1 cellular context compared by ENCODE assay signal in the genomic region with DNA sequence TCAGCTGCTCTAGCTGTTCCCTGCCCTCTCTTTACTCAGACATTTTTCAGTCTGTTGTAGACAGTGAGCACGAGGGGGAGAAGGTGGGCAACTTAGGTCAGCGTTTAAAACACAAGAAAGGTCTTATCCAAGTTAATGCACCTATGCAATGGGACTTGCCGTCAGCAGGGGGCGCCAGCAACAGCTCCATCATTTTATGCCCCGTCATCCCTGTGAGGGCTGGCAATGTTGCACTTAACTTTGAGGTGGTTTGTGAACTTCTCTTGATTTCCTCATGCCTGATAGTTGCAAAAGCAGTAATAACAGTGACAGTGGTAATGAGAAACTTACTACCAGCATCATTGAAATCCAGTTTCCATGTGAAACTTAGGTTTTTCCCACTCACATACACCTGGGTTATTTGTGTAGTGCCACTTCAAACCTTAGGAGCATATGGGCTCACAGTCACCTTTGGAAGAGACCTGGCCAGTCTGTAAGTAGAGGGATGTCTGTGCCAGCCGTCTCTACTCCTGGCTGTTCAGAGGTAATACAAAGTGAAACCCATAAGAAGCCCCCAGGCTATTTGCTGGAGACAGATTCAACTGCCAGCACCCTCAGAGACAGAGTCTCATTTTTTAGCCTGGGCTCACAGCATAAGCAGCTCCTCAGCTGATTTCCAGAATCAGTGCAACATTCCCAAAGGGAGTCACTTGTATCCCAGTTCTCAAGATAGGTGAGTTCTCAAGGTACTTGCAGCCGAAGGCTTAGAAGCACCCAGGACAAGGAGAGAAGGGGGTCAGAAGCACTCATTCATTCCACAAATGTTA.
TF ChIP-seq lines count a peak whose summit lies in the region.

No MANE protein-coding gene starts in this region.

TF ChIP-seq in HepG2, 621 proteins besides CTCF, POLR2A, EP300 and RAD21 (continued from another document and continues in another):
- TF ChIP-seq ARID2 (CRISPR knock-in tag; IDR thresholded peaks at IDR 0.05; ENCODE audit: borderline replicate concordance) = no peak
- 0 out of 2 replicates have a peak, but pooled peaks have one; percentile 41 for TF ChIP-seq CEBPG (CRISPR knock-in tag; IDR thresholded peaks at IDR 0.05)
- TF ChIP-seq FOXA3 (CRISPR knock-in tag; IDR thresholded peaks at IDR 0.05) = 0 out of 2 replicates have a peak, but pooled peaks have one; percentile 26
- no peak for TF ChIP-seq PITX1 (CRISPR knock-in tag; IDR thresholded peaks at IDR 0.05)
- TF ChIP-seq ZMYM4 (CRISPR knock-in tag; IDR thresholded peaks at IDR 0.05) = 0 out of 2 replicates have a peak, but pooled peaks have one; percentile 27
- no peak for TF ChIP-seq NPAS2 (CRISPR knock-in tag; IDR thresholded peaks at IDR 0.05; ENCODE audit: borderline replicate concordance)
- no peak for TF ChIP-seq RAD51 (IDR thresholded peaks at IDR 0.05; ENCODE audit: borderline replicate concordance)
- TF ChIP-seq NFRKB (IDR thresholded peaks at IDR 0.05) = no peak
- TF ChIP-seq SMYD3 (CRISPR knock-in tag; IDR thresholded peaks at IDR 0.05) = no peak
- TF ChIP-seq ZNF496 (CRISPR knock-in tag; IDR thresholded peaks at IDR 0.05; ENCODE audit: insufficient replicate concordance) = no peak
- TF ChIP-seq ZNF790 (CRISPR knock-in tag; IDR thresholded peaks at IDR 0.05; ENCODE audit: borderline replicate concordance) = no peak
- TF ChIP-seq ZNF263 (CRISPR knock-in tag; IDR thresholded peaks at IDR 0.05) = peak; percentile 84
- no peak for TF ChIP-seq ZNF329 (CRISPR knock-in tag; IDR thresholded peaks at IDR 0.05; ENCODE audit: low read depth)
- TF ChIP-seq, protein P1, sequence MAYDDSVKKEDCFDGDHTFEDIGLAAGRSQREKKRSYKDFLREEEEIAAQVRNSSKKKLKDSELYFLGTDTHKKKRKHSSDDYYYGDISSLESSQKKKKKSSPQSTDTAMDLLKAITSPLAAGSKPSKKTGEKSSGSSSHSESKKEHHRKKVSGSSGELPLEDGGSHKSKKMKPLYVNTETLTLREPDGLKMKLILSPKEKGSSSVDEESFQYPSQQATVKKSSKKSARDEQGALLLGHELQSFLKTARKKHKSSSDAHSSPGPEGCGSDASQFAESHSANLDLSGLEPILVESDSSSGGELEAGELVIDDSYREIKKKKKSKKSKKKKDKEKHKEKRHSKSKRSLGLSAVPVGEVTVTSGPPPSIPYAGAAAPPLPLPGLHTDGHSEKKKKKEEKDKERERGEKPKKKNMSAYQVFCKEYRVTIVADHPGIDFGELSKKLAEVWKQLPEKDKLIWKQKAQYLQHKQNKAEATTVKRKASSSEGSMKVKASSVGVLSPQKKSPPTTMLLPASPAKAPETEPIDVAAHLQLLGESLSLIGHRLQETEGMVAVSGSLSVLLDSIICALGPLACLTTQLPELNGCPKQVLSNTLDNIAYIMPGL (CRISPR knock-in tag; IDR thresholded peaks at IDR 0.05; ENCODE audit: borderline replicate concordance in 1 of 2, low read depth in 1 of 2) = peak in 1 of 2 experiments; percentile 75; a peak in 1 of 4 replicates
- TF ChIP-seq GFI1 (CRISPR knock-in tag; IDR thresholded peaks at IDR 0.05; ENCODE audit: borderline replicate concordance) = no peak
- no peak for TF ChIP-seq GTF2F1 (IDR thresholded peaks at IDR 0.05; ENCODE audit: low read length)
- no peak for TF ChIP-seq GTF3A (CRISPR knock-in tag; conservative IDR thresholded peaks at IDR 0.05)
- no peak for TF ChIP-seq RFX5 (IDR thresholded peaks at IDR 0.05; ENCODE audit: low read depth, low read length)
- TF ChIP-seq MTF1 (CRISPR knock-in tag; IDR thresholded peaks at IDR 0.05) = no peak
- no peak for TF ChIP-seq MED1 (CRISPR knock-in tag; IDR thresholded peaks at IDR 0.05)
- TF ChIP-seq ZNF251 (CRISPR knock-in tag; IDR thresholded peaks at IDR 0.05) = no peak
- no peak for TF ChIP-seq MBD4 (IDR thresholded peaks at IDR 0.05; ENCODE audit: borderline replicate concordance, low read length)
- TF ChIP-seq ZNF546 (CRISPR knock-in tag; conservative IDR thresholded peaks at IDR 0.05) = no peak
- peak; percentile 67 for TF ChIP-seq MAFG (CRISPR knock-in tag; IDR thresholded peaks at IDR 0.05)
- TF ChIP-seq, protein P2, sequence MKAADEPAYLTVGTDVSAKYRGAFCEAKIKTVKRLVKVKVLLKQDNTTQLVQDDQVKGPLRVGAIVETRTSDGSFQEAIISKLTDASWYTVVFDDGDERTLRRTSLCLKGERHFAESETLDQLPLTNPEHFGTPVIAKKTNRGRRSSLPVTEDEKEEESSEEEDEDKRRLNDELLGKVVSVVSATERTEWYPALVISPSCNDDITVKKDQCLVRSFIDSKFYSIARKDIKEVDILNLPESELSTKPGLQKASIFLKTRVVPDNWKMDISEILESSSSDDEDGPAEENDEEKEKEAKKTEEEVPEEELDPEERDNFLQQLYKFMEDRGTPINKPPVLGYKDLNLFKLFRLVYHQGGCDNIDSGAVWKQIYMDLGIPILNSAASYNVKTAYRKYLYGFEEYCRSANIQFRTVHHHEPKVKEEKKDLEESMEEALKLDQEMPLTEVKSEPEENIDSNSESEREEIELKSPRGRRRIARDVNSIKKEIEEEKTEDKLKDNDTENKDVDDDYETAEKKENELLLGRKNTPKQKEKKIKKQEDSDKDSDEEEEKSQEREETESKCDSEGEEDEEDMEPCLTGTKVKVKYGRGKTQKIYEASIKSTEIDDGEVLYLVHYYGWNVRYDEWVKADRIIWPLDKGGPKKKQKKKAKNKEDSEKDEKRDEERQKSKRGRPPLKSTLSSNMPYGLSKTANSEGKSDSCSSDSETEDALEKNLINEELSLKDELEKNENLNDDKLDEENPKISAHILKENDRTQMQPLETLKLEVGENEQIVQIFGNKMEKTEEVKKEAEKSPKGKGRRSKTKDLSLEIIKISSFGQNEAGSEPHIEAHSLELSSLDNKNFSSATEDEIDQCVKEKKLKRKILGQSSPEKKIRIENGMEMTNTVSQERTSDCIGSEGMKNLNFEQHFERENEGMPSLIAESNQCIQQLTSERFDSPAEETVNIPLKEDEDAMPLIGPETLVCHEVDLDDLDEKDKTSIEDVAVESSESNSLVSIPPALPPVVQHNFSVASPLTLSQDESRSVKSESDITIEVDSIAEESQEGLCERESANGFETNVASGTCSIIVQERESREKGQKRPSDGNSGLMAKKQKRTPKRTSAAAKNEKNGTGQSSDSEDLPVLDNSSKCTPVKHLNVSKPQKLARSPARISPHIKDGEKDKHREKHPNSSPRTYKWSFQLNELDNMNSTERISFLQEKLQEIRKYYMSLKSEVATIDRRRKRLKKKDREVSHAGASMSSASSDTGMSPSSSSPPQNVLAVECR (CRISPR knock-in tag; IDR thresholded peaks at IDR 0.05; ENCODE audit: borderline replicate concordance) = peak; percentile 43; the same call in 1 of the 2 replicates
- no peak for TF ChIP-seq RFXANK (CRISPR knock-in tag; IDR thresholded peaks at IDR 0.05)
- peak; percentile 6; the same call in 1 of the 2 replicates for TF ChIP-seq ZNF788 (CRISPR knock-in tag; IDR thresholded peaks at IDR 0.05; ENCODE audit: borderline replicate concordance)
- no peak for TF ChIP-seq PPARG (CRISPR knock-in tag; conservative IDR thresholded peaks at IDR 0.05)
- 0 out of 2 replicates have a peak, but pooled peaks have one; percentile 66 for TF ChIP-seq ZNF737 (CRISPR knock-in tag; IDR thresholded peaks at IDR 0.05; ENCODE audit: borderline replicate concordance)
- no peak for TF ChIP-seq PHB2 (IDR thresholded peaks at IDR 0.05; ENCODE audit: partially characterized antibody)
- no peak for TF ChIP-seq ZNF749 (CRISPR knock-in tag; IDR thresholded peaks at IDR 0.05; ENCODE audit: borderline replicate concordance)
- TF ChIP-seq NFKBIZ (CRISPR knock-in tag; IDR thresholded peaks at IDR 0.05) = 0 out of 2 replicates have a peak, but pooled peaks have one; percentile 47
- TF ChIP-seq, protein P3, sequence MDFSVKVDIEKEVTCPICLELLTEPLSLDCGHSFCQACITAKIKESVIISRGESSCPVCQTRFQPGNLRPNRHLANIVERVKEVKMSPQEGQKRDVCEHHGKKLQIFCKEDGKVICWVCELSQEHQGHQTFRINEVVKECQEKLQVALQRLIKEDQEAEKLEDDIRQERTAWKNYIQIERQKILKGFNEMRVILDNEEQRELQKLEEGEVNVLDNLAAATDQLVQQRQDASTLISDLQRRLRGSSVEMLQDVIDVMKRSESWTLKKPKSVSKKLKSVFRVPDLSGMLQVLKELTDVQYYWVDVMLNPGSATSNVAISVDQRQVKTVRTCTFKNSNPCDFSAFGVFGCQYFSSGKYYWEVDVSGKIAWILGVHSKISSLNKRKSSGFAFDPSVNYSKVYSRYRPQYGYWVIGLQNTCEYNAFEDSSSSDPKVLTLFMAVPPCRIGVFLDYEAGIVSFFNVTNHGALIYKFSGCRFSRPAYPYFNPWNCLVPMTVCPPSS (IDR thresholded peaks at IDR 0.05) = no peak
- TF ChIP-seq, protein P4, sequence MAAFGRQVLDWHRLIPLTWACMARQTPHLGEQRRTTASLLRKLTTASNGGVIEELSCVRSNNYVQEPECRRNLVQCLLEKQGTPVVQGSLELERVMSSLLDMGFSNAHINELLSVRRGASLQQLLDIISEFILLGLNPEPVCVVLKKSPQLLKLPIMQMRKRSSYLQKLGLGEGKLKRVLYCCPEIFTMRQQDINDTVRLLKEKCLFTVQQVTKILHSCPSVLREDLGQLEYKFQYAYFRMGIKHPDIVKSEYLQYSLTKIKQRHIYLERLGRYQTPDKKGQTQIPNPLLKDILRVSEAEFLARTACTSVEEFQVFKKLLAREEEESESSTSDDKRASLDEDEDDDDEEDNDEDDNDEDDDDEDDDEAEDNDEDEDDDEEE (CRISPR knock-in tag; IDR thresholded peaks at IDR 0.05) = 0 out of 2 replicates have a peak, but pooled peaks have one; percentile 41
- no peak for TF ChIP-seq MLLT10 (CRISPR knock-in tag; IDR thresholded peaks at IDR 0.05)
- TF ChIP-seq MAFF (IDR thresholded peaks at IDR 0.05; ENCODE audit: low read depth, low read length) = peak; percentile 85
- no peak for TF ChIP-seq ZNF678 (CRISPR knock-in tag; IDR thresholded peaks at IDR 0.05)
- TF ChIP-seq, protein P5, sequence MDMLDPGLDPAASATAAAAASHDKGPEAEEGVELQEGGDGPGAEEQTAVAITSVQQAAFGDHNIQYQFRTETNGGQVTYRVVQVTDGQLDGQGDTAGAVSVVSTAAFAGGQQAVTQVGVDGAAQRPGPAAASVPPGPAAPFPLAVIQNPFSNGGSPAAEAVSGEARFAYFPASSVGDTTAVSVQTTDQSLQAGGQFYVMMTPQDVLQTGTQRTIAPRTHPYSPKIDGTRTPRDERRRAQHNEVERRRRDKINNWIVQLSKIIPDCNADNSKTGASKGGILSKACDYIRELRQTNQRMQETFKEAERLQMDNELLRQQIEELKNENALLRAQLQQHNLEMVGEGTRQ (IDR thresholded peaks at IDR 0.05; ENCODE audit: low read depth, low read length) = peak; percentile 18; the same call in 1 of the 2 replicates
- TF ChIP-seq, protein P5 (CRISPR knock-in tag; IDR thresholded peaks at IDR 0.05; ENCODE audit: borderline replicate concordance) = no peak
- TF ChIP-seq, protein P6, sequence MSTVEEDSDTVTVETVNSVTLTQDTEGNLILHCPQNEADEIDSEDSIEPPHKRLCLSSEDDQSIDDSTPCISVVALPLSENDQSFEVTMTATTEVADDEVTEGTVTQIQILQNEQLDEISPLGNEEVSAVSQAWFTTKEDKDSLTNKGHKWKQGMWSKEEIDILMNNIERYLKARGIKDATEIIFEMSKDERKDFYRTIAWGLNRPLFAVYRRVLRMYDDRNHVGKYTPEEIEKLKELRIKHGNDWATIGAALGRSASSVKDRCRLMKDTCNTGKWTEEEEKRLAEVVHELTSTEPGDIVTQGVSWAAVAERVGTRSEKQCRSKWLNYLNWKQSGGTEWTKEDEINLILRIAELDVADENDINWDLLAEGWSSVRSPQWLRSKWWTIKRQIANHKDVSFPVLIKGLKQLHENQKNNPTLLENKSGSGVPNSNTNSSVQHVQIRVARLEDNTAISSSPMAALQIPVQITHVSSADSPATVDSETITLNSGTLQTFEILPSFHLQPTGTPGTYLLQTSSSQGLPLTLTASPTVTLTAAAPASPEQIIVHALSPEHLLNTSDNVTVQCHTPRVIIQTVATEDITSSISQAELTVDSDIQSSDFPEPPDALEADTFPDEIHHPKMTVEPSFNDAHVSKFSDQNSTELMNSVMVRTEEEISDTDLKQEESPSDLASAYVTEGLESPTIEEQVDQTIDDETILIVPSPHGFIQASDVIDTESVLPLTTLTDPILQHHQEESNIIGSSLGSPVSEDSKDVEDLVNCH (CRISPR knock-in tag; IDR thresholded peaks at IDR 0.05) = no peak
- no peak for TF ChIP-seq ZNF468 (CRISPR knock-in tag; IDR thresholded peaks at IDR 0.05)
- no peak for TF ChIP-seq ZNF709 (CRISPR knock-in tag; IDR thresholded peaks at IDR 0.05)
- peak; percentile 30; the same call in 1 of the 2 replicates for TF ChIP-seq MYC (CRISPR knock-in tag; IDR thresholded peaks at IDR 0.05; ENCODE audit: borderline replicate concordance)
- peak; percentile 26; the same call in 1 of the 2 replicates for TF ChIP-seq ZSCAN9 (CRISPR knock-in tag; IDR thresholded peaks at IDR 0.05; ENCODE audit: borderline replicate concordance)
- TF ChIP-seq TBX2 (CRISPR knock-in tag; IDR thresholded peaks at IDR 0.05; ENCODE audit: borderline replicate concordance) = no peak
- no peak for TF ChIP-seq ZC3H4 (CRISPR knock-in tag; IDR thresholded peaks at IDR 0.05; ENCODE audit: borderline replicate concordance)
- TF ChIP-seq SP2 (CRISPR knock-in tag; IDR thresholded peaks at IDR 0.05) = no peak
- TF ChIP-seq SNAPC2 (CRISPR knock-in tag; IDR thresholded peaks at IDR 0.05) = no peak
- TF ChIP-seq, protein P7, sequence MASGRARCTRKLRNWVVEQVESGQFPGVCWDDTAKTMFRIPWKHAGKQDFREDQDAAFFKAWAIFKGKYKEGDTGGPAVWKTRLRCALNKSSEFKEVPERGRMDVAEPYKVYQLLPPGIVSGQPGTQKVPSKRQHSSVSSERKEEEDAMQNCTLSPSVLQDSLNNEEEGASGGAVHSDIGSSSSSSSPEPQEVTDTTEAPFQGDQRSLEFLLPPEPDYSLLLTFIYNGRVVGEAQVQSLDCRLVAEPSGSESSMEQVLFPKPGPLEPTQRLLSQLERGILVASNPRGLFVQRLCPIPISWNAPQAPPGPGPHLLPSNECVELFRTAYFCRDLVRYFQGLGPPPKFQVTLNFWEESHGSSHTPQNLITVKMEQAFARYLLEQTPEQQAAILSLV (CRISPR knock-in tag; IDR thresholded peaks at IDR 0.05; ENCODE audit: borderline replicate concordance) = no peak
- TF ChIP-seq ZNF577 (CRISPR knock-in tag; IDR thresholded peaks at IDR 0.05; ENCODE audit: borderline replicate concordance, low read depth) = no peak
- peak; percentile 44; the same call in 1 of the 2 replicates for TF ChIP-seq YEATS2 (CRISPR knock-in tag; IDR thresholded peaks at IDR 0.05; ENCODE audit: borderline replicate concordance)
- TF ChIP-seq ZNF431 (CRISPR knock-in tag; IDR thresholded peaks at IDR 0.05; ENCODE audit: borderline replicate concordance, low read depth) = no peak
- peak; percentile 81 for TF ChIP-seq STAG1 (CRISPR knock-in tag; IDR thresholded peaks at IDR 0.05)
- no peak for TF ChIP-seq U2AF2 (IDR thresholded peaks at IDR 0.05; ENCODE audit: low read depth, low read length)
- peak; percentile 19; the same call in 1 of the 2 replicates for TF ChIP-seq POLR2G (IDR thresholded peaks at IDR 0.05; ENCODE audit: low read depth, low read length)
- no peak for TF ChIP-seq ZBTB42 (CRISPR knock-in tag; IDR thresholded peaks at IDR 0.05)
- no peak for TF ChIP-seq ZNF720 (CRISPR knock-in tag; IDR thresholded peaks at IDR 0.05)
- no peak for TF ChIP-seq CCDC6 (CRISPR knock-in tag; IDR thresholded peaks at IDR 0.05)
